Comparison of ENCODE assay signal across 33 cellular contexts in the genomic region with DNA sequence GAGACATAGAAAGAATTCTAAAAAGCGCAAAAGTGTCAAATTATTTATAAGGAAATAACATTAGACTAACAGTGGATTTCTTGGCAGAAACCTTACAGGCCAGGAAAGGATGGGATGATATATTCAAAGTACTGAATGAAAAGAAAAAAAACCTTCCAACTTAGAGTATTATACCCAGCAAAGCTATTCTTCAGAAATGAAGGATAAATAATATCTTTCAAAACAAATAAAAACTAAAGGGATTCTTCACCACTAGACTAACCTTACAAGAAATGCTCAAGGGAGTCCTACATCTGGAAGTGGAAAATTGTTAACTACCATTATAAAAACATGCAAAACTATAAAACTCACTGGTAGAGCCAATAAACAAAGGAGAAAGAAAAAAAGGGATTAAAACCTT.
DNase-seq lines count a peak whose midpoint lies in the region; ATAC-seq, FAIRE-seq and TF ChIP-seq lines count a peak whose summit lies in the region.
"Had no signal": no experiment of that assay in that cellular context is flagged by ENCODE, and none has a peak within 500 bp of the region (broad histone marks: within the 10 kb centered on the region; RNA-seq: fewer than 3 reads in every experiment).

No MANE protein-coding gene starts in this region.

- no peaks in the 10 kb centered on the region for H3K36me3 ChIP-seq in HEK293 (ENCODE audit: control insufficient read depth in 2 of 2, insufficient read depth in 1 of 2, low read length in 2 of 2)
- no peaks in the 10 kb centered on the region for H3K36me3 ChIP-seq in K562 (ENCODE audit: control insufficient read depth, insufficient read depth, low read length)
- H3K36me3 ChIP-seq: BE2C; BLaER1; BLaER1 treated with 17β-estradiol and CSF1 and Interleukin-3, amounts not matched to agents 10 nM and 100 nM had no signal

- BruUV-seq in K562 (replicated peaks; lab: Mats Ljungman, UMichigan): no TSS peak

- H2AFZ ChIP-seq in K562 (ENCODE audit: low read depth, low read length): no peak overlapping the region

- no peak overlapping the region for H3K4me2 ChIP-seq in K562 (ENCODE audit: insufficient read depth, low read length)
- H3K4me2 ChIP-seq: A549; BLaER1; BLaER1 treated with 17β-estradiol and CSF1 and Interleukin-3, amounts not matched to agents 10 nM and 100 nM had no signal

- intact Hi-C loops in K562 (cut with micrococcal nuclease): no loop called here

- CTCF ChIA-PET in HEK293 (lab: Yijun Ruan, JAX) (no interaction called here), K562 (lab: Yijun Ruan, JAX; ENCODE audit: low intra/inter-chr PET ratio) (no interaction called here)

- no peaks in the 10 kb centered on the region for H3K9me1 ChIP-seq in K562 (ENCODE audit: control insufficient read depth, insufficient read depth, low read length)

- no peaks in the 10 kb centered on the region for H3K27me3 ChIP-seq in K562 (ENCODE audit: control insufficient read depth in 2 of 2, insufficient read depth in 2 of 2, low read length in 2 of 2)
- H3K27me3 ChIP-seq: BE2C; BLaER1; BLaER1 treated with 17β-estradiol and CSF1 and Interleukin-3, amounts not matched to agents 10 nM and 100 nM had no signal

- POLR2A ChIA-PET in HEK293 (lab: Yijun Ruan, JAX): no interaction called here
- POLR2A ChIA-PET in K562 (lab: Yijun Ruan, JAX): interaction anchor here (0.6 kb wide), 1 partner anchor 589 kb away, joined by 3 read pairs; no protein-coding TSS in a partner anchor

- DNase-seq in OCI-M1 (lab: John Stamatoyannopoulos, UW) (peak; percentile 69), K562 (ENCODE audit: extremely low read depth in 1 of 4, low spot score in 3 of 4) (no peak), mesenteric fat pad (ENCODE audit: low spot score) (no peak)
- DNase-seq in activated CD4-positive, CD25-positive, alpha-beta regulatory T cell (lab: John Stamatoyannopoulos, UW): no peak
- DNase-seq: 8988T; ACHN; AML-193; BE2C; C1 segment of cervical spinal cord; Caco-2; Calu3; CD4-positive, alpha-beta memory T cell; CD4-positive, alpha-beta T cell; CD4-positive, CD25-positive, alpha-beta regulatory T cell; CD8-positive, alpha-beta memory T cell; CD8-positive, alpha-beta T cell; COR-L47; DMS 273 treated with DMSO at 0.1 percent for 48 hours; DMS153; DMS53; DMS79; DMS79 treated with DMSO at 0.1 percent for 48 hours; DND-41; EL had no signal

- H3K79me2 ChIP-seq in K562 (ENCODE audit: control insufficient read depth, insufficient read depth, low read length): no peaks in the 10 kb centered on the region

- ATAC-seq in K562 (no peak), HG03139 (IDR thresholded peaks at IDR 0.05; ENCODE audit: unreplicated experiment) (no peak)
- ATAC-seq: A549; CD8-positive, alpha-beta T cell had no signal

- no peak overlapping the region for H3K27ac ChIP-seq in HEK293 (ENCODE audit: extremely low read depth, low read depth, low read length)
- no peak overlapping the region for H3K27ac ChIP-seq in K562 (ENCODE audit: extremely low read depth, low read depth, low read length)
- H3K27ac ChIP-seq: 22Rv1; A549; BLaER1; BLaER1 treated with 17β-estradiol and CSF1 and Interleukin-3, amounts not matched to agents 10 nM and 100 nM; C4-2B had no signal

- H3K4me3 ChIP-seq in HEK293 (ENCODE audit: low read depth, low read length): no peak overlapping the region
- H3K4me3 ChIP-seq in K562: no peak overlapping the region
- H3K4me3 ChIP-seq: A549; BLaER1; BLaER1 treated with 17β-estradiol and CSF1 and Interleukin-3, amounts not matched to agents 10 nM and 100 nM had no signal

- FAIRE-seq in K562 (lab: Jason Lieb, UNC): no peak
- FAIRE-seq: A204.1, A549, D721Med had no signal

- 0% methylated on average over 1 of the region's 1 CpG for WGBS in K562 (ENCODE audit: insufficient coverage, low coverage, missing lambda C conversion rate)

- H4K20me1 ChIP-seq in K562 (replicated peaks; ENCODE audit: control insufficient read depth, insufficient read depth, low read length): no peaks in the 10 kb centered on the region
- H4K20me1 ChIP-seq: BLaER1; BLaER1 treated with 17β-estradiol and CSF1 and Interleukin-3, amounts not matched to agents 10 nM and 100 nM had no signal

- in situ Hi-C loops in K562 (cut with MboI): no loop called here

- H3K4me1 ChIP-seq in HEK293 (ENCODE audit: control insufficient read depth, insufficient read depth, low read length) (no peaks in the 10 kb centered on the region), K562 (replicated peaks in 1 of 2; ENCODE audit: control insufficient read depth in 2 of 2, insufficient read depth in 2 of 2, low read length in 2 of 2) (no peaks in the 10 kb centered on the region)
- H3K4me1 ChIP-seq: A549; BE2C; BLaER1; BLaER1 treated with 17β-estradiol and CSF1 and Interleukin-3, amounts not matched to agents 10 nM and 100 nM; Caco-2 had no signal

- no peak overlapping the region for H3K9ac ChIP-seq in K562 (ENCODE audit: insufficient read depth in 1 of 2, low read depth in 2 of 2, low read length in 2 of 2)
- H3K9ac ChIP-seq: BLaER1; BLaER1 treated with 17β-estradiol and CSF1 and Interleukin-3, amounts not matched to agents 10 nM and 100 nM had no signal

- H3K9me3 ChIP-seq in HEK293 (ENCODE audit: control insufficient read depth, insufficient read depth, low read depth, low read length): no peaks in the 10 kb centered on the region
- H3K9me3 ChIP-seq in K562 (replicated peaks; ENCODE audit: control insufficient read depth, insufficient read depth, low read depth, low read length): no peaks in the 10 kb centered on the region
- H3K9me3 ChIP-seq: BE2C had no signal

- TF ChIP-seq RAD21 in K562 (CRISPR knock-in tag; conservative IDR thresholded peaks at IDR 0.05 in 1 of 2, IDR thresholded peaks at IDR 0.05 in 1 of 2): no peak

- no peak for TF ChIP-seq EP300 in K562 (IDR thresholded peaks at IDR 0.05; ENCODE audit: low read length)

- no peak for TF ChIP-seq CTCF in HEK293 (tag by site-specific recombination; IDR thresholded peaks at IDR 0.05)
- TF ChIP-seq CTCF in K562 (IDR thresholded peaks at IDR 0.05 in 2 of 3, conservative IDR thresholded peaks at IDR 0.05 in 1 of 3; ENCODE audit: insufficient read depth in 2 of 3, low read depth in 1 of 3, low read length in 3 of 3): no peak

- TF ChIP-seq POLR2A in K562 (conservative IDR thresholded peaks at IDR 0.05): no peak

TF ChIP-seq in HEK293, 187 proteins besides CTCF, POLR2A, EP300 and RAD21:
- peak; percentile 63 for TF ChIP-seq SETDB1 (IDR thresholded peaks at IDR 0.05; ENCODE audit: insufficient read length, low read length)
- TF ChIP-seq, protein P1, sequence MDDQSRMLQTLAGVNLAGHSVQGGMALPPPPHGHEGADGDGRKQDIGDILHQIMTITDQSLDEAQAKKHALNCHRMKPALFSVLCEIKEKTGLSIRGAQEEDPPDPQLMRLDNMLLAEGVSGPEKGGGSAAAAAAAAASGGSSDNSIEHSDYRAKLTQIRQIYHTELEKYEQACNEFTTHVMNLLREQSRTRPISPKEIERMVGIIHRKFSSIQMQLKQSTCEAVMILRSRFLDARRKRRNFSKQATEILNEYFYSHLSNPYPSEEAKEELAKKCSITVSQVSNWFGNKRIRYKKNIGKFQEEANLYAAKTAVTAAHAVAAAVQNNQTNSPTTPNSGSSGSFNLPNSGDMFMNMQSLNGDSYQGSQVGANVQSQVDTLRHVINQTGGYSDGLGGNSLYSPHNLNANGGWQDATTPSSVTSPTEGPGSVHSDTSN (CRISPR knock-in tag; IDR thresholded peaks at IDR 0.05): no peak

TF ChIP-seq in K562, 482 proteins besides CTCF, POLR2A, EP300 and RAD21:
- TF ChIP-seq ZFP1 (CRISPR knock-in tag; IDR thresholded peaks at IDR 0.05) (peak; percentile 64; the same call in 1 of the 2 replicates), ZBTB1 (CRISPR knock-in tag; IDR thresholded peaks at IDR 0.05; ENCODE audit: borderline replicate concordance, low read depth) (no peak)
TF ChIP-seq in K562: peak in this region for 1.
